Comparison of ENCODE assay signal across 11 cellular contexts in genomic region chr7:47485640-47486435, GRCh38.
DNase-seq lines count a peak whose midpoint lies in the region; ATAC-seq, FAIRE-seq and TF ChIP-seq lines count a peak whose summit lies in the region.
"Had no signal": no experiment of that assay in that cellular context is flagged by ENCODE, and none has a peak within 500 bp of the region (broad histone marks: within the 10 kb centered on the region; RNA-seq: fewer than 3 reads in every experiment).

No MANE protein-coding gene starts in this region.

- H3K4me2 ChIP-seq in GM12878 (ENCODE audit: control insufficient read depth, insufficient read depth), result no peak overlapping the region

- no peak overlapping the region for H3K9ac ChIP-seq in GM12878 (ENCODE audit: control insufficient read depth, insufficient read depth, low read length)

- WGBS in GM12878 (ENCODE audit: insufficient coverage, insufficient replicate concordance, low lambda C conversion rate, missing lambda C conversion rate), result 42% methylated on average over 9 of the region's 9 CpGs
- 71 to 88% methylated on average over 9 of the region's 9 CpGs for WGBS in lung, 2 donors

- SMC1A ChIA-PET in GM12878 (lab: Charles Lee; ENCODE audit: uncharacterized antibody, unreplicated experiment), result no interaction called here

- H2AFZ ChIP-seq in GM12878 (ENCODE audit: control insufficient read depth, low read depth, low read length), result no peak overlapping the region

- H3K9me3 ChIP-seq in GM12878 (replicated peaks; ENCODE audit: control insufficient read depth, insufficient read depth, low read length), result no peaks in the 10 kb centered on the region
- no peaks in the 10 kb centered on the region for H3K9me3 ChIP-seq in lung (ENCODE audit: control insufficient read depth in 2 of 2, insufficient read depth in 1 of 2, low read length in 1 of 2)
- H3K9me3 ChIP-seq in tibial artery, result no peaks in the 10 kb centered on the region

- H3K79me2 ChIP-seq in GM12878 (ENCODE audit: control insufficient read depth, insufficient read depth, low read length), result no peaks in the 10 kb centered on the region

- ATAC-seq in GM12878, result no peak
- ATAC-seq in lung (ENCODE audit: insufficient read depth, low FRiP score), result peak; percentile 9
- no peak for ATAC-seq in GM21526 (IDR thresholded peaks at IDR 0.05; ENCODE audit: low FRiP score, unreplicated experiment)

- peaks cover 0 to 4% (median 0%) of the 10 kb centered on the region in 6 donors for H3K9me3 Mint-ChIP-seq in immature natural killer cell
- H3K9me3 Mint-ChIP-seq: activated B cell treated with CpG ODN at 0.5 μM for 24 hours had no signal

- BruUV-seq in GM12878 (replicated peaks; lab: Mats Ljungman, UMichigan), result no TSS peak

- no peak for FAIRE-seq in GM12878 (lab: Jason Lieb, UNC)
- FAIRE-seq: GM19239 had no signal

- POLR2A ChIA-PET in GM12878 (lab: Charles Lee), result no interaction called here

- H3K27me3 Mint-ChIP-seq in immature natural killer cell (ENCODE audit: low read depth in 3 of 3), result peaks cover 0 to 4% (median 2%) of the 10 kb centered on the region in 3 donors
- H3K27me3 Mint-ChIP-seq: activated B cell treated with CpG ODN at 0.5 μM for 24 hours had no signal

- H3K27me3 ChIP-seq in GM12878 (replicated peaks in 1 of 2; ENCODE audit: control insufficient read depth in 2 of 2, insufficient read depth in 2 of 2, low read length in 1 of 2), result no peaks in the 10 kb centered on the region
- H3K27me3 ChIP-seq in lung (ENCODE audit: control insufficient read depth, insufficient read depth), result no peaks in the 10 kb centered on the region
- H3K27me3 ChIP-seq in tibial artery, result no peaks in the 10 kb centered on the region

- no peak overlapping the region for H3K27ac Mint-ChIP-seq in immature natural killer cell
- H3K27ac Mint-ChIP-seq: activated B cell treated with CpG ODN at 0.5 μM for 24 hours had no signal

- peak; percentile 39 for DNase-seq in NCI-H2029 (lab: John Stamatoyannopoulos, UW)
- no peak for DNase-seq in NCI-H2029 treated with DMSO at 0.1 percent for 48 hours (lab: John Stamatoyannopoulos, UW)
- DNase-seq in GM12878 (ENCODE audit: low read depth, low spot score), result no peak
- DNase-seq in lung (ENCODE audit: low spot score), result peak; percentile 44
- no peak for DNase-seq in tibial artery
- no peak for DNase-seq in immature natural killer cell
- no peak for DNase-seq in NCI-H1092 treated with DMSO at 0.1 percent for 48 hours (lab: John Stamatoyannopoulos, UW)
- DNase-seq: activated B cell treated with CpG ODN at 0.5 μM for 24 hours, KBM-7 had no signal

- TF ChIP-seq CTCF in GM12878 (IDR thresholded peaks at IDR 0.05 in 2 of 3, conservative IDR thresholded peaks at IDR 0.05 in 1 of 3; ENCODE audit: control insufficient read depth in 2 of 3, extremely low read depth in 1 of 3, insufficient read depth in 1 of 3, low read depth in 3 of 3, low read length in 3 of 3) (no peak), lung (IDR thresholded peaks at IDR 0.05; ENCODE audit: control extremely low read depth, extremely low read depth) (no peak), tibial artery (IDR thresholded peaks at IDR 0.05) (no peak)

- TF ChIP-seq RAD21 in GM12878 (IDR thresholded peaks at IDR 0.05; ENCODE audit: insufficient read depth, low read depth, low read length), result no peak

- no peaks in the 10 kb centered on the region for H3K36me3 Mint-ChIP-seq in immature natural killer cell

- no peak overlapping the region for H3K4me3 Mint-ChIP-seq in immature natural killer cell
- H3K4me3 Mint-ChIP-seq: activated B cell treated with CpG ODN at 0.5 μM for 24 hours had no signal

- H3K4me1 Mint-ChIP-seq in immature natural killer cell, result no peaks in the 10 kb centered on the region

- no peaks in the 10 kb centered on the region for H3K36me3 ChIP-seq in GM12878 (ENCODE audit: control insufficient read depth in 2 of 2, insufficient read depth in 2 of 2, low read length in 1 of 2)
- H3K36me3 ChIP-seq in lung (ENCODE audit: control insufficient read depth in 2 of 2, insufficient read depth in 2 of 2, low read length in 2 of 2), result no peaks in the 10 kb centered on the region
- no peaks in the 10 kb centered on the region for H3K36me3 ChIP-seq in tibial artery

- intact Hi-C loops in GM12878 (cut with micrococcal nuclease; ENCODE audit: unreplicated experiment), result no loop called here
- intact Hi-C loops in tibial artery (cut with DNase I; ENCODE audit: low total_unique reads), result no loop called here

- CTCF ChIA-PET in GM12878 (lab: Yijun Ruan, JAX), result no interaction called here

- no peak for TF ChIP-seq POLR2A in GM12878 (IDR thresholded peaks at IDR 0.05; ENCODE audit: low read depth, low read length)

- H3K4me3 ChIP-seq in GM12878 (no peak overlapping the region), lung (no peak overlapping the region), tibial artery (no peak overlapping the region)

- peaks cover 16% of the 10 kb centered on the region for H3K4me1 ChIP-seq in GM12878 (ENCODE audit: control insufficient read depth, insufficient read depth, low read length)
- H3K4me1 ChIP-seq in lung (ENCODE audit: control insufficient read depth in 2 of 2, insufficient read depth in 2 of 2, low read length in 2 of 2), result peaks cover 21 to 25% of the 10 kb centered on the region in 2 donors
- peaks cover 0 to 66% (median 41%) of the 10 kb centered on the region in 4 donors for H3K4me1 ChIP-seq in tibial artery

- in situ Hi-C loops in GM12878 (cut with MboI), result no loop called here

- H4K20me1 ChIP-seq in GM12878 (ENCODE audit: control insufficient read depth, insufficient read depth), result no peaks in the 10 kb centered on the region

- no peak overlapping the region for H3K27ac ChIP-seq in GM12878 (ENCODE audit: control insufficient read depth, insufficient read depth)
- H3K27ac ChIP-seq in lung (ENCODE audit: low read depth in 1 of 2, low read length in 1 of 2), result peak overlapping the region; percentile 4 to 70
- peak overlapping the region; percentile 43 to 56 for H3K27ac ChIP-seq in tibial artery

- RAD21 ChIA-PET in GM12878 (lab: Charles Lee; ENCODE audit: unreplicated experiment), result no interaction called here

- TF ChIP-seq EP300 in GM12878 (IDR thresholded peaks at IDR 0.05; ENCODE audit: borderline replicate concordance in 1 of 2, control insufficient read depth in 1 of 2, low read depth in 2 of 2, low read length in 2 of 2), result no peak

TF ChIP-seq in GM12878, 131 proteins besides CTCF, POLR2A, EP300 and RAD21:
- TF ChIP-seq RCOR1 (conservative IDR thresholded peaks at IDR 0.05; ENCODE audit: low read depth, low read length) (no peak), GABPA (IDR thresholded peaks at IDR 0.05; ENCODE audit: low read depth) (no peak), TCF3 (IDR thresholded peaks at IDR 0.05; ENCODE audit: borderline replicate concordance, insufficient read depth, low read depth, low read length) (peak; percentile 57; the same call in 1 of the 2 replicates)
- TF ChIP-seq, protein P1, sequence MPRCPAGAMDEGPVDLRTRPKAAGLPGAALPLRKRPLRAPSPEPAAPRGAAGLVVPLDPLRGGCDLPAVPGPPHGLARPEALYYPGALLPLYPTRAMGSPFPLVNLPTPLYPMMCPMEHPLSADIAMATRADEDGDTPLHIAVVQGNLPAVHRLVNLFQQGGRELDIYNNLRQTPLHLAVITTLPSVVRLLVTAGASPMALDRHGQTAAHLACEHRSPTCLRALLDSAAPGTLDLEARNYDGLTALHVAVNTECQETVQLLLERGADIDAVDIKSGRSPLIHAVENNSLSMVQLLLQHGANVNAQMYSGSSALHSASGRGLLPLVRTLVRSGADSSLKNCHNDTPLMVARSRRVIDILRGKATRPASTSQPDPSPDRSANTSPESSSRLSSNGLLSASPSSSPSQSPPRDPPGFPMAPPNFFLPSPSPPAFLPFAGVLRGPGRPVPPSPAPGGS (IDR thresholded peaks at IDR 0.05; ENCODE audit: borderline replicate concordance, insufficient read depth, low read depth, low read length, poor library complexity, severe bottlenecking), result peak; percentile 67
TF ChIP-seq in GM12878: peak in this region for 2.

Comparison
In these comparisons a context has a peak if more than half of its experiments do, and no peak if none do; other contexts are left out.
1. DNase-seq: peak in NCI-H2029 (single experiment) and lung (single experiment); none in NCI-H2029 treated with DMSO at 0.1 percent for 48 hours (single experiment), GM12878 (single experiment), tibial artery (0 of 2), immature natural killer cell (0 of 3) and NCI-H1092 treated with DMSO at 0.1 percent for 48 hours (single experiment).